19 cellular contexts compared by ENCODE assay signal in genomic region chr12:64053117-64053516, GRCh38.
A peak's percentile ranks its signal among the peaks of the same experiment; 100 is the strongest.
DNase-seq lines count a peak whose midpoint lies in the region; ATAC-seq and TF ChIP-seq lines count a peak whose summit lies in the region.
"Had no signal": no experiment of that assay in that cellular context is flagged by ENCODE, and none has a peak within 500 bp of the region (broad histone marks: within the 10 kb centered on the region; RNA-seq: fewer than 3 reads in every experiment).

No MANE protein-coding gene starts in this region.

- no peaks in the 10 kb centered on the region for H4K20me1 ChIP-seq in OCI-LY7 (ENCODE audit: insufficient read depth, low read length)

- CTCF ChIA-PET in OCI-LY7 (lab: Charles Lee; ENCODE audit: unreplicated experiment) = no interaction called here

- H3K4me3 ChIP-seq in OCI-LY7 (ENCODE audit: low read depth, low read length, poor library complexity, severe bottlenecking) = no peak overlapping the region
- H3K4me3 ChIP-seq: A549, GM23338 had no signal

- H2AFZ ChIP-seq in OCI-LY7 (ENCODE audit: low read length) = no peak overlapping the region
- H2AFZ ChIP-seq: GM23338 had no signal

- no peak for TF ChIP-seq CTCF in OCI-LY7 (conservative IDR thresholded peaks at IDR 0.05; ENCODE audit: low read length)

- DNase-seq in NCI-H146 (lab: John Stamatoyannopoulos, UW) (peak; percentile 17), NCI-H146 treated with DMSO at 0.1 percent for 48 hours (lab: John Stamatoyannopoulos, UW; ENCODE audit: unreplicated experiment) (no peak), NCI-H748 (lab: John Stamatoyannopoulos, UW; ENCODE audit: unreplicated experiment) (peak; percentile 92), left colon (no peak), AG08396 (ENCODE audit: low spot score) (no peak), NCI-H187 treated with DMSO at 0.1 percent for 48 hours (lab: John Stamatoyannopoulos, UW) (no peak), OCI-LY7 (ENCODE audit: low spot score) (no peak)
- DNase-seq: 8988T; ACHN; C1 segment of cervical spinal cord; Caco-2; CD4-positive, alpha-beta memory T cell; DMS53; DMS79 treated with DMSO at 0.1 percent for 48 hours; GF-D8; H9 had no signal

- H3K9me2 ChIP-seq in OCI-LY7 (ENCODE audit: insufficient read depth, low read length) = no peaks in the 10 kb centered on the region

- no peaks in the 10 kb centered on the region for H3K79me2 ChIP-seq in OCI-LY7 (ENCODE audit: insufficient read depth, low read depth, low read length)

- POLR2A ChIA-PET in OCI-LY7 (lab: Charles Lee) = no interaction called here

- intact Hi-C loops in left colon (cut with DNase I, micrococcal nuclease) = no loop called here
- intact Hi-C loops in OCI-LY7 (cut with micrococcal nuclease; ENCODE audit: unreplicated experiment) = no loop called here

- no peaks in the 10 kb centered on the region for H3K9me3 ChIP-seq in OCI-LY7 (ENCODE audit: low read length)

- peak; percentile 78 for ATAC-seq in left colon
- ATAC-seq: A549, GM23338, HCT116 had no signal

- H3K36me3 ChIP-seq in OCI-LY7 (ENCODE audit: insufficient read depth, low read length) = no peaks in the 10 kb centered on the region

- H3K4me2 ChIP-seq in OCI-LY7 (ENCODE audit: low read length) = no peak overlapping the region
- H3K4me2 ChIP-seq: A549, GM23338 had no signal

- H3K4me1 ChIP-seq in OCI-LY7 (ENCODE audit: insufficient read depth, low read length, poor library complexity, severe bottlenecking) = no peaks in the 10 kb centered on the region
- H3K4me1 ChIP-seq: A549, Caco-2 had no signal

- no peak overlapping the region for H3K27ac ChIP-seq in OCI-LY7 (ENCODE audit: low read depth, low read length, poor library complexity, severe bottlenecking)
- H3K27ac ChIP-seq: A549 had no signal

- BruUV-seq in OCI-LY7 (replicated peaks; lab: Mats Ljungman, UMichigan) = no TSS peak

Comparison
In these comparisons a context has a peak if more than half of its experiments do, and no peak if none do; other contexts are left out.
1. DNase-seq: peak in NCI-H146 (single experiment) and NCI-H748 (single experiment); none in NCI-H146 treated with DMSO at 0.1 percent for 48 hours (single experiment), left colon (0 of 2), AG08396 (single experiment), NCI-H187 treated with DMSO at 0.1 percent for 48 hours (single experiment) and OCI-LY7 (single experiment).